ENCODE assay signal across 16 cellular contexts in genomic region chrX:51851507-51852085, GRCh38. TPM values are rescaled to one million over a fixed set of nuclear protein-coding genes. Genes with fewer than 3 reads are reported as not detected.
DNase-seq lines count a peak whose midpoint lies in the region; ATAC-seq, FAIRE-seq and TF ChIP-seq lines count a peak whose summit lies in the region.
"Had no signal": no experiment of that assay in that cellular context is flagged by ENCODE, and none has a peak within 500 bp of the region (broad histone marks: within the 10 kb centered on the region; RNA-seq: fewer than 3 reads in every experiment).

No MANE protein-coding gene starts in this region.

- no peak overlapping the region for H3K4me2 ChIP-seq in GM12878 (ENCODE audit: control insufficient read depth, insufficient read depth)

- TF ChIP-seq CTCF in GM12878 (IDR thresholded peaks at IDR 0.05 in 2 of 3, conservative IDR thresholded peaks at IDR 0.05 in 1 of 3; ENCODE audit: control insufficient read depth in 2 of 3, extremely low read depth in 1 of 3, insufficient read depth in 1 of 3, low read depth in 3 of 3, low read length in 3 of 3): no peak
- no peak for TF ChIP-seq CTCF in type B pancreatic cell (conservative IDR thresholded peaks at IDR 0.05)

- CTCF ChIA-PET in GM12878 (lab: Yijun Ruan, JAX): interaction anchor here (1.5 kb wide), 1 partner anchor 10 kb away, joined by 5 read pairs; no protein-coding TSS in a partner anchor

- in situ Hi-C loops in GM12878 (cut with MboI): no loop called here

- no peak for FAIRE-seq in GM12878 (lab: Jason Lieb, UNC)
- FAIRE-seq: H54, small intestine had no signal

- H3K4me1 Mint-ChIP-seq in type B pancreatic cell (ENCODE audit: unreplicated experiment): no peaks in the 10 kb centered on the region
- H3K4me1 Mint-ChIP-seq in effector memory CD8-positive, alpha-beta T cell (ENCODE audit: low read depth in 2 of 2): peaks cover 3 to 8% of the 10 kb centered on the region in 2 donors

- H3K9me3 Mint-ChIP-seq in type B pancreatic cell: no peaks in the 10 kb centered on the region
- peaks cover 0 to 1% of the 10 kb centered on the region in 2 donors for H3K9me3 Mint-ChIP-seq in effector memory CD8-positive, alpha-beta T cell

- H3K27ac Mint-ChIP-seq in type B pancreatic cell: no peak overlapping the region
- H3K27ac Mint-ChIP-seq in effector memory CD8-positive, alpha-beta T cell: peak overlapping the region in 1 of 2 donors; percentile 38

- no peak overlapping the region for H3K9ac ChIP-seq in GM12878 (ENCODE audit: control insufficient read depth, insufficient read depth, low read length)

- no peaks in the 10 kb centered on the region for H3K27me3 ChIP-seq in GM12878 (replicated peaks in 1 of 2; ENCODE audit: control insufficient read depth in 2 of 2, insufficient read depth in 2 of 2, low read length in 1 of 2)
- H3K27me3 ChIP-seq: upper lobe of left lung had no signal

- no peak overlapping the region for H2AFZ ChIP-seq in GM12878 (ENCODE audit: control insufficient read depth, low read depth, low read length)

- intact Hi-C loops in GM12878 (cut with micrococcal nuclease; ENCODE audit: unreplicated experiment): no loop called here

- H3K27me3 Mint-ChIP-seq in type B pancreatic cell: no peaks in the 10 kb centered on the region
- no peaks in the 10 kb centered on the region for H3K27me3 Mint-ChIP-seq in effector memory CD8-positive, alpha-beta T cell

- no peaks in the 10 kb centered on the region for H3K4me1 ChIP-seq in GM12878 (ENCODE audit: control insufficient read depth, insufficient read depth, low read length)
- H3K4me1 ChIP-seq: lower lobe of right lung, upper lobe of left lung had no signal

- DNase-seq in COLO829 (ENCODE audit: low spot score) (peak; percentile 3), GM12878 (ENCODE audit: low read depth, low spot score) (no peak), type B pancreatic cell (ENCODE audit: extremely low spot score, unreplicated experiment) (no peak)
- DNase-seq in effector memory CD8-positive, alpha-beta T cell: no peak
- DNase-seq: aorta, lower lobe of right lung, NCI-H1417, SHP77, small intestine, upper lobe of left lung had no signal

- no peak for TF ChIP-seq RAD21 in GM12878 (IDR thresholded peaks at IDR 0.05; ENCODE audit: insufficient read depth, low read depth, low read length)

- H3K79me2 ChIP-seq in GM12878 (ENCODE audit: control insufficient read depth, insufficient read depth, low read length): no peaks in the 10 kb centered on the region

- TF ChIP-seq POLR2A in GM12878 (IDR thresholded peaks at IDR 0.05; ENCODE audit: low read depth, low read length): no peak

- ATAC-seq in GM19395 (IDR thresholded peaks at IDR 0.05; ENCODE audit: unreplicated experiment) (peak; percentile 71), HG03196 (IDR thresholded peaks at IDR 0.05; ENCODE audit: unreplicated experiment) (peak; percentile 84), GM12878 (peak; percentile 85), HG03135 (IDR thresholded peaks at IDR 0.05; ENCODE audit: unreplicated experiment) (no peak), GM18520 (IDR thresholded peaks at IDR 0.05; ENCODE audit: unreplicated experiment) (no peak)
- no peak for ATAC-seq in effector memory CD8-positive, alpha-beta T cell (replicated peaks)
- ATAC-seq: lower lobe of right lung had no signal

- RAD21 ChIA-PET in GM12878 (lab: Charles Lee; ENCODE audit: unreplicated experiment): no interaction called here

- peaks cover 31% of the 10 kb centered on the region for H3K36me3 Mint-ChIP-seq in type B pancreatic cell
- peaks cover 4% of the 10 kb centered on the region for H3K36me3 Mint-ChIP-seq in effector memory CD8-positive, alpha-beta T cell (ENCODE audit: insufficient read depth)

- no TSS peak for BruUV-seq in GM12878 (replicated peaks; lab: Mats Ljungman, UMichigan)

- no peaks in the 10 kb centered on the region for H4K20me1 ChIP-seq in GM12878 (ENCODE audit: control insufficient read depth, insufficient read depth)

- SMC1A ChIA-PET in GM12878 (lab: Charles Lee; ENCODE audit: uncharacterized antibody, unreplicated experiment): no interaction called here

- H3K27ac ChIP-seq in GM12878 (ENCODE audit: control insufficient read depth, insufficient read depth): no peak overlapping the region
- H3K27ac ChIP-seq: HL-60, lower lobe of right lung, upper lobe of left lung had no signal

- no peak overlapping the region for H3K4me3 Mint-ChIP-seq in type B pancreatic cell
- H3K4me3 Mint-ChIP-seq in effector memory CD8-positive, alpha-beta T cell: no peak overlapping the region

- WGBS in GM12878 (ENCODE audit: insufficient coverage, insufficient replicate concordance, low lambda C conversion rate, missing lambda C conversion rate): 13% methylated on average over 3 of the region's 3 CpGs

- POLR2A ChIA-PET in GM12878 (lab: Charles Lee): no interaction called here

- H3K36me3 ChIP-seq in GM12878 (ENCODE audit: control insufficient read depth in 2 of 2, insufficient read depth in 2 of 2, low read length in 1 of 2): no peaks in the 10 kb centered on the region; a peak in 1 of 4 replicates
- H3K36me3 ChIP-seq: lower lobe of right lung, upper lobe of left lung had no signal

- TF ChIP-seq EP300 in GM12878 (IDR thresholded peaks at IDR 0.05; ENCODE audit: borderline replicate concordance in 1 of 2, control insufficient read depth in 1 of 2, low read depth in 2 of 2, low read length in 2 of 2): no peak

- peaks cover 2% of the 10 kb centered on the region; the same call in 2 of the 3 replicates for H3K9me3 ChIP-seq in GM12878 (replicated peaks; ENCODE audit: control insufficient read depth, insufficient read depth, low read length)
- H3K9me3 ChIP-seq: lower lobe of right lung had no signal

- no peak overlapping the region for H3K4me3 ChIP-seq in GM12878
- H3K4me3 ChIP-seq: lower lobe of right lung, upper lobe of left lung had no signal

TF ChIP-seq in GM12878, 131 proteins besides CTCF, POLR2A, EP300 and RAD21:
- 0 out of 2 replicates have a peak, but pooled peaks have one; percentile 6 for TF ChIP-seq RUNX3 (IDR thresholded peaks at IDR 0.05; ENCODE audit: low read length)
- TF ChIP-seq, protein P1, sequence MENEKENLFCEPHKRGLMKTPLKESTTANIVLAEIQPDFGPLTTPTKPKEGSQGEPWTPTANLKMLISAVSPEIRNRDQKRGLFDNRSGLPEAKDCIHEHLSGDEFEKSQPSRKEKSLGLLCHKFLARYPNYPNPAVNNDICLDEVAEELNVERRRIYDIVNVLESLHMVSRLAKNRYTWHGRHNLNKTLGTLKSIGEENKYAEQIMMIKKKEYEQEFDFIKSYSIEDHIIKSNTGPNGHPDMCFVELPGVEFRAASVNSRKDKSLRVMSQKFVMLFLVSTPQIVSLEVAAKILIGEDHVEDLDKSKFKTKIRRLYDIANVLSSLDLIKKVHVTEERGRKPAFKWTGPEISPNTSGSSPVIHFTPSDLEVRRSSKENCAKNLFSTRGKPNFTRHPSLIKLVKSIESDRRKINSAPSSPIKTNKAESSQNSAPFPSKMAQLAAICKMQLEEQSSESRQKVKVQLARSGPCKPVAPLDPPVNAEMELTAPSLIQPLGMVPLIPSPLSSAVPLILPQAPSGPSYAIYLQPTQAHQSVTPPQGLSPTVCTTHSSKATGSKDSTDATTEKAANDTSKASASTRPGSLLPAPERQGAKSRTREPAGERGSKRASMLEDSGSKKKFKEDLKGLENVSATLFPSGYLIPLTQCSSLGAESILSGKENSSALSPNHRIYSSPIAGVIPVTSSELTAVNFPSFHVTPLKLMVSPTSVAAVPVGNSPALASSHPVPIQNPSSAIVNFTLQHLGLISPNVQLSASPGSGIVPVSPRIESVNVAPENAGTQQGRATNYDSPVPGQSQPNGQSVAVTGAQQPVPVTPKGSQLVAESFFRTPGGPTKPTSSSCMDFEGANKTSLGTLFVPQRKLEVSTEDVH (IDR thresholded peaks at IDR 0.05; ENCODE audit: low read depth, partially characterized antibody): no peak
TF ChIP-seq in GM12878: peak in this region for 1.

RNA-seq across cellular contexts. Expression of gene MAGED1, which starts 41.8 kb away (rescaled TPM):
- total RNA-seq in GM12878 (2013; cell fraction: nucleolus; rRNA removed): 53.7 and 55.3 TPM in 2 replicates
- total RNA-seq in GM12878 (2014; rRNA removed) (88.9 and 91.0 TPM in 2 replicates), GM12878 (2014; rRNA removed; fragmentation: Illumina TruSeq; extraction: Trizol) (59.0 and 69.7 TPM in 2 replicates), GM12878 (2021) (119 and 128 TPM in 2 replicates), type B pancreatic cell (ENCODE audit: low replicate concordance) (246 and 278 TPM in 2 replicates)
- polyA plus RNA-seq in GM12878 (2011; ENCODE audit: low read depth): 97.8 TPM
- polyA plus RNA-seq in GM12878 (2011; rRNA removed) (9.4 and 27.0 TPM in 2 replicates), GM12878 (2014; fragmentation: Illumina TruSeq; extraction: Trizol) (126 and 170 TPM in 2 replicates), GM12878 (2014; fragmentation: Nextera tagmentation; extraction: Ambion mirVana) (10 to 100 TPM; 26.3 to 52.7 TPM), GM12878 (2014; rRNA removed) (86.9 and 101 TPM in 2 replicates), GM12878 (2016; fragmentation: Nextera tagmentation; extraction: Ambion mirVana) (100 to 1,000 TPM; 148 to 149 TPM)
- 28.1 and 36.6 TPM in 2 replicates for polyA plus RNA-seq in GM12878 (2011; cell fraction: cytosol; rRNA removed)
- polyA plus RNA-seq in GM12878 (2011; cell fraction: nucleus; rRNA removed): 31.0 and 43.9 TPM in 2 replicates
- polyA plus RNA-seq in GM12878 (2012): 115 and 130 TPM in 2 replicates
- polyA minus RNA-seq in GM12878 (2011; rRNA and poly(A)+ RNA removed): 14.8 and 15.0 TPM in 2 replicates
- polyA minus RNA-seq in GM12878 (2011; cell fraction: cytosol; rRNA and poly(A)+ RNA removed): 15.5 and 22.5 TPM in 2 replicates
- 4.0 and 7.2 TPM in 2 replicates for polyA minus RNA-seq in GM12878 (2011; cell fraction: nucleus; rRNA and poly(A)+ RNA removed)

Comparison
In these comparisons a context has a peak if more than half of its experiments do, and no peak if none do; other contexts are left out.
1. ATAC-seq: peak in GM19395 (single experiment), HG03196 (single experiment) and GM12878 (single experiment); none in HG03135 (single experiment), effector memory CD8-positive, alpha-beta T cell (single experiment) and GM18520 (single experiment).